ENCODE assay signal across 8 cellular contexts in genomic region chr9:129962889-129963703, GRCh38.
A peak's percentile ranks its signal among the peaks of the same experiment; 100 is the strongest.
DNase-seq lines count a peak whose midpoint lies in the region; ATAC-seq and TF ChIP-seq lines count a peak whose summit lies in the region.

No MANE protein-coding gene starts in this region.

- TF ChIP-seq CTCF in Calu3 (IDR thresholded peaks at IDR 0.05; ENCODE audit: unreplicated experiment) = no peak
- TF ChIP-seq CTCF in esophagus squamous epithelium (IDR thresholded peaks at IDR 0.05) = no peak

- peak overlapping the region; percentile 49 for H3K27ac Mint-ChIP-seq in Calu3 (ENCODE audit: unreplicated experiment)
- peak overlapping the region; percentile 93 to 96 for H3K27ac Mint-ChIP-seq in natural killer cell treated with Interleukin-12 subunit alpha and Interleukin-12 subunit beta and Interleukin-15 and Interleukin-18, amount 100 ng/mL, for 72 hours

- DNase-seq in Calu3 = peak; percentile 11
- DNase-seq in NAMALWA (ENCODE audit: low spot score) = peak; percentile 77
- DNase-seq in activated CD8-positive, alpha-beta memory T cell treated with anti-CD3 and anti-CD28 coated beads, Interleukin-2, amount 50 U/mL, for 48 hours = peak; percentile 74
- DNase-seq in esophagus squamous epithelium (lab: John Stamatoyannopoulos, UW) = peak; percentile 14
- DNase-seq in natural killer cell treated with Interleukin-12 subunit alpha and Interleukin-12 subunit beta and Interleukin-15 and Interleukin-18, amount 100 ng/mL, for 72 hours (ENCODE audit: low spot score) = peak; percentile 79
- DNase-seq in NCI-H1048 (lab: John Stamatoyannopoulos, UW) = no peak

- H3K9me3 Mint-ChIP-seq in Calu3 (ENCODE audit: low read depth, unreplicated experiment) = no peaks in the 10 kb centered on the region
- H3K9me3 Mint-ChIP-seq in natural killer cell treated with Interleukin-12 subunit alpha and Interleukin-12 subunit beta and Interleukin-15 and Interleukin-18, amount 100 ng/mL, for 72 hours = no peaks in the 10 kb centered on the region

- BruUV-seq in Calu3 (replicated peaks; lab: Mats Ljungman, UMichigan) = TSS peak; percentile 37

- H3K27me3 ChIP-seq in esophagus squamous epithelium (no peaks in the 10 kb centered on the region), stomach smooth muscle (ENCODE audit: control insufficient read depth in 1 of 2, insufficient read depth in 2 of 2, low read length in 2 of 2) (no peaks in the 10 kb centered on the region)

- peak in 1 of 4 donors; percentile 65 for TF ChIP-seq POLR2A in esophagus squamous epithelium (IDR thresholded peaks at IDR 0.05)

- H3K36me3 Mint-ChIP-seq in Calu3 (ENCODE audit: insufficient read depth, unreplicated experiment) = peaks cover 8% of the 10 kb centered on the region
- H3K36me3 Mint-ChIP-seq in natural killer cell treated with Interleukin-12 subunit alpha and Interleukin-12 subunit beta and Interleukin-15 and Interleukin-18, amount 100 ng/mL, for 72 hours = peaks cover 13% of the 10 kb centered on the region

- peak; percentile 84 for ATAC-seq in GM21786 (IDR thresholded peaks at IDR 0.05; ENCODE audit: unreplicated experiment)
- peak; percentile 95 to 97 for ATAC-seq in natural killer cell treated with Interleukin-12 subunit alpha and Interleukin-12 subunit beta and Interleukin-15 and Interleukin-18, amount 100 ng/mL, for 72 hours

- H3K27ac ChIP-seq in esophagus squamous epithelium = peak overlapping the region; percentile 77 to 93 (median 88)
- H3K27ac ChIP-seq in stomach smooth muscle (ENCODE audit: low read length) = peak overlapping the region; percentile 98

- peak overlapping the region; percentile 90 to 92 for H3K9ac ChIP-seq in stomach smooth muscle (ENCODE audit: low read length in 2 of 2)

- peaks cover 5 to 61% (median 17%) of the 10 kb centered on the region in 3 donors for H3K4me1 ChIP-seq in esophagus squamous epithelium
- peaks cover 49% of the 10 kb centered on the region for H3K4me1 ChIP-seq in stomach smooth muscle (ENCODE audit: control insufficient read depth, insufficient read depth, low read length)

- CTCF ChIA-PET in Calu3 (lab: Charles Lee) = no interaction called here

- no peaks in the 10 kb centered on the region for H3K27me3 Mint-ChIP-seq in Calu3 (ENCODE audit: unreplicated experiment)
- H3K27me3 Mint-ChIP-seq in natural killer cell treated with Interleukin-12 subunit alpha and Interleukin-12 subunit beta and Interleukin-15 and Interleukin-18, amount 100 ng/mL, for 72 hours = no peaks in the 10 kb centered on the region

- peak overlapping the region; percentile 61 for H3K4me3 Mint-ChIP-seq in Calu3 (ENCODE audit: low read depth, unreplicated experiment)
- H3K4me3 Mint-ChIP-seq in natural killer cell treated with Interleukin-12 subunit alpha and Interleukin-12 subunit beta and Interleukin-15 and Interleukin-18, amount 100 ng/mL, for 72 hours = peak overlapping the region; percentile 89

- H3K4me3 ChIP-seq in esophagus squamous epithelium (peak overlapping the region; percentile 30 to 65 (median 54)), stomach smooth muscle (ENCODE audit: low read length in 2 of 2) (peak overlapping the region; percentile 75 to 76)

- peaks cover 9% of the 10 kb centered on the region for H3K4me1 Mint-ChIP-seq in Calu3 (ENCODE audit: low read depth, unreplicated experiment)
- peaks cover 54 to 61% of the 10 kb centered on the region in 2 donors for H3K4me1 Mint-ChIP-seq in natural killer cell treated with Interleukin-12 subunit alpha and Interleukin-12 subunit beta and Interleukin-15 and Interleukin-18, amount 100 ng/mL, for 72 hours (ENCODE audit: low read depth in 2 of 2)

- H3K9me3 ChIP-seq in esophagus squamous epithelium = no peaks in the 10 kb centered on the region
- no peaks in the 10 kb centered on the region for H3K9me3 ChIP-seq in stomach smooth muscle (ENCODE audit: control insufficient read depth in 2 of 2, low read length in 2 of 2)

- peaks cover 0 to 19% (median 0%) of the 10 kb centered on the region in 3 donors for H3K36me3 ChIP-seq in esophagus squamous epithelium
- H3K36me3 ChIP-seq in stomach smooth muscle (ENCODE audit: control insufficient read depth in 2 of 2, insufficient read depth in 2 of 2, low read length in 2 of 2) = peaks cover 0 to 8% of the 10 kb centered on the region in 2 donors

- 8 to 17% methylated on average over 12 to 14 of the region's 14 CpGs for WGBS in esophagus squamous epithelium, 2 donors

- intact Hi-C loops in Calu3 (cut with micrococcal nuclease; ENCODE audit: unreplicated experiment) (loop anchor here (10.0 kb wide), 1 partner anchor 82 kb away; the partner anchor contains the start of gene FNBP1), esophagus squamous epithelium (cut with DNase I) (no loop called here)
